Comparison of ENCODE assay signal across 2 cellular contexts in the genomic region with DNA sequence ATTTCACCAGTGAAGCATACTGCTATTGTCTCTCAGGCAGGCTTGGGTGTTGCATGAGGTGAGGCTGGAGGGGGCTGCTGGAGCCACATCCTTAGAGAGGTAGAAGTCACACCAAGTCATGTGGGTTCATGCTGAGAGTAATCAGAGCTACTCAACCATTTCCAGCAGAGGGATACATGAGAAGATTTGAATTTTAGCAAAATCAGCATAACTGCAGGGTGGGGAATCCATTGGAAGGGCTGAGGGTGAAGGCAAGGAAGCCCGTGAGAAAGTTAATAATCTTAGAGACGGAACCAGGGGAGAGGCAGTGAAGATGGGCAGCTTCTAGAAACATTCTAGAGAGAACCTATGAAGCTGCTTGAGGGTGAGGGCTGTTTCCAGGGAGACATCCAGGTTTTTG.
TF ChIP-seq lines count a peak whose summit lies in the region.

No MANE protein-coding gene starts in this region.

TF ChIP-seq in A549, 52 proteins besides CTCF, POLR2A, EP300 and RAD21 (continued from another document):
- TF ChIP-seq, protein P1, sequence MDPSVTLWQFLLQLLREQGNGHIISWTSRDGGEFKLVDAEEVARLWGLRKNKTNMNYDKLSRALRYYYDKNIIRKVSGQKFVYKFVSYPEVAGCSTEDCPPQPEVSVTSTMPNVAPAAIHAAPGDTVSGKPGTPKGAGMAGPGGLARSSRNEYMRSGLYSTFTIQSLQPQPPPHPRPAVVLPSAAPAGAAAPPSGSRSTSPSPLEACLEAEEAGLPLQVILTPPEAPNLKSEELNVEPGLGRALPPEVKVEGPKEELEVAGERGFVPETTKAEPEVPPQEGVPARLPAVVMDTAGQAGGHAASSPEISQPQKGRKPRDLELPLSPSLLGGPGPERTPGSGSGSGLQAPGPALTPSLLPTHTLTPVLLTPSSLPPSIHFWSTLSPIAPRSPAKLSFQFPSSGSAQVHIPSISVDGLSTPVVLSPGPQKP (IDR thresholded peaks at IDR 0.05; ENCODE audit: low read depth, low read length): no peak
- TF ChIP-seq MAFK (IDR thresholded peaks at IDR 0.05; ENCODE audit: partially characterized antibody): peak; percentile 46

TF ChIP-seq in WTC11, 78 proteins besides CTCF, POLR2A, EP300 and RAD21 (continued from another document):
- TF ChIP-seq, protein P2, sequence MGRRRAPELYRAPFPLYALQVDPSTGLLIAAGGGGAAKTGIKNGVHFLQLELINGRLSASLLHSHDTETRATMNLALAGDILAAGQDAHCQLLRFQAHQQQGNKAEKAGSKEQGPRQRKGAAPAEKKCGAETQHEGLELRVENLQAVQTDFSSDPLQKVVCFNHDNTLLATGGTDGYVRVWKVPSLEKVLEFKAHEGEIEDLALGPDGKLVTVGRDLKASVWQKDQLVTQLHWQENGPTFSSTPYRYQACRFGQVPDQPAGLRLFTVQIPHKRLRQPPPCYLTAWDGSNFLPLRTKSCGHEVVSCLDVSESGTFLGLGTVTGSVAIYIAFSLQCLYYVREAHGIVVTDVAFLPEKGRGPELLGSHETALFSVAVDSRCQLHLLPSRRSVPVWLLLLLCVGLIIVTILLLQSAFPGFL (CRISPR knock-in tag; IDR thresholded peaks at IDR 0.05; ENCODE audit: borderline replicate concordance): no peak
- TF ChIP-seq ZNF423 (CRISPR knock-in tag; IDR thresholded peaks at IDR 0.05) (no peak), KAT7 (CRISPR knock-in tag; IDR thresholded peaks at IDR 0.05; ENCODE audit: borderline replicate concordance) (no peak), ZNF671 (CRISPR knock-in tag; IDR thresholded peaks at IDR 0.05) (no peak), MXD4 (CRISPR knock-in tag; IDR thresholded peaks at IDR 0.05; ENCODE audit: borderline replicate concordance) (no peak), NR2C2 (CRISPR knock-in tag; IDR thresholded peaks at IDR 0.05) (no peak)
- TF ChIP-seq, protein P3, sequence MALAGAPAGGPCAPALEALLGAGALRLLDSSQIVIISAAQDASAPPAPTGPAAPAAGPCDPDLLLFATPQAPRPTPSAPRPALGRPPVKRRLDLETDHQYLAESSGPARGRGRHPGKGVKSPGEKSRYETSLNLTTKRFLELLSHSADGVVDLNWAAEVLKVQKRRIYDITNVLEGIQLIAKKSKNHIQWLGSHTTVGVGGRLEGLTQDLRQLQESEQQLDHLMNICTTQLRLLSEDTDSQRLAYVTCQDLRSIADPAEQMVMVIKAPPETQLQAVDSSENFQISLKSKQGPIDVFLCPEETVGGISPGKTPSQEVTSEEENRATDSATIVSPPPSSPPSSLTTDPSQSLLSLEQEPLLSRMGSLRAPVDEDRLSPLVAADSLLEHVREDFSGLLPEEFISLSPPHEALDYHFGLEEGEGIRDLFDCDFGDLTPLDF (CRISPR knock-in tag; IDR thresholded peaks at IDR 0.05): no peak
